22 cellular contexts compared by ENCODE assay signal in the genomic region with DNA sequence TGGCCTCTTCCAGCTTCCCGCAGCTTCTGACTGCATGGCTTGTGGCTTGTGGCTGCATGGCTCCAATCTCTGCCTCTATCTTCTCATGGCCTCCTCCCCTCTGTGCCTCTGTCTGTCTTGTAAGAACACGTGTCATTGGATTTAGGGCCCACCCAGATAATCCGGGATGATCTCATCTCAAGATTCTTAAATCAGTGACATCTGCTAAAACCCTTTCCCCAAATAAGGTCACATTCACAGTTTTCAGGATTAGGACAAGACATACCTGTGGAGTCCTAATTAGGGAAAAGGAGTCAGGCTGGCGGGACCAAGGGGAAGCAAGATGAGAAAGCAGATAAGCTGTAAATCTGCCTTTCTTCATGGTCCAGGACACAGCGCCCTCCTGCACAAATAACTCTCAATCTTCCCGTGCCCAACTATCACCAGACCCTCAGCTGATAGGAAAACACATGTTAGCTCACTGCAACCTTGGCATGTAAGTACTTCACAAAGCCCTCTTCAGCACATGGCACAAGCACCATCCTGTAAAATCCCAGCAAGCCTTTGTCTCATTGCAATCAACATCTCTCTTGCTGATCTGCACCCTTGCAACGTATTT.
DNase-seq lines count a peak whose midpoint lies in the region; ATAC-seq and TF ChIP-seq lines count a peak whose summit lies in the region.
"Had no signal": no experiment of that assay in that cellular context is flagged by ENCODE, and none has a peak within 500 bp of the region (broad histone marks: within the 10 kb centered on the region; RNA-seq: fewer than 3 reads in every experiment).

No MANE protein-coding gene starts in this region.

- no peak overlapping the region for H3K4me3 Mint-ChIP-seq in WTC11
- H3K4me3 Mint-ChIP-seq: IgD-negative memory B cell; naive B cell; stimulated activated naive B cell treated with anti-CD40 and anti-IgM and Interleukin-4, amounts not matched to agents 10 μg/mL and 1 μg/mL and 100 μg/mL, for 72 hours had no signal

- POLR2A ChIA-PET in WTC11 (lab: Charles Lee): no interaction called here

- H2AFZ ChIP-seq in hepatocyte: no peak overlapping the region

- peaks cover 2% of the 10 kb centered on the region; the same call in 1 of the 2 replicates for H3K4me1 Mint-ChIP-seq in WTC11

- H4K20me1 ChIP-seq in hepatocyte (ENCODE audit: insufficient read depth, poor library complexity, severe bottlenecking): no peaks in the 10 kb centered on the region

- 71% methylated on average over 7 of the region's 7 CpGs for WGBS in hepatocyte (ENCODE audit: low lambda C conversion rate, missing lambda C conversion rate)

- ATAC-seq in WTC11: no peak
- no peak for ATAC-seq in gastrocnemius medialis
- ATAC-seq: left lung; stimulated activated naive B cell treated with anti-CD40 and anti-IgM and Interleukin-4, amounts not matched to agents 10 μg/mL and 1 μg/mL and 100 μg/mL, for 72 hours had no signal

- TF ChIP-seq POLR2A in gastrocnemius medialis (IDR thresholded peaks at IDR 0.05): no peak

- TF ChIP-seq CTCF in WTC11 (IDR thresholded peaks at IDR 0.05) (no peak), hepatocyte (IDR thresholded peaks at IDR 0.05; ENCODE audit: poor library complexity) (no peak), gastrocnemius medialis (IDR thresholded peaks at IDR 0.05 in 4 of 5, conservative IDR thresholded peaks at IDR 0.05 in 1 of 5) (no peak)

- no peak overlapping the region for H3K4me2 ChIP-seq in hepatocyte

- CTCF ChIA-PET in WTC11 (lab: Charles Lee): interaction anchor here (4.0 kb wide), 1 partner anchor 81 kb away, joined by 18 read pairs; no protein-coding TSS in a partner anchor

- no peaks in the 10 kb centered on the region for H3K36me3 Mint-ChIP-seq in WTC11
- H3K36me3 Mint-ChIP-seq: naive B cell had no signal

- in situ Hi-C loops in gastrocnemius medialis (cut with MboI; ENCODE audit: low sequenced_read_pairs in 4 of 4): loop anchor here in 2 of 4 donors (5.0 to 10.0 kb wide), 3 partner anchors 67 to 70 kb away; no protein-coding TSS in a partner anchor

- intact Hi-C loops in gastrocnemius medialis (cut with DNase I; ENCODE audit: low total_unique reads): loop anchor here (5.0 kb wide), 1 partner anchor 133 kb away; no protein-coding TSS in a partner anchor

- no peaks in the 10 kb centered on the region for H3K9me3 Mint-ChIP-seq in WTC11
- H3K9me3 Mint-ChIP-seq: IgD-negative memory B cell, naive B cell had no signal

- no peaks in the 10 kb centered on the region for H3K9me2 ChIP-seq in hepatocyte (replicated peaks; ENCODE audit: insufficient read depth)

- H3K27me3 ChIP-seq in hepatocyte (no peaks in the 10 kb centered on the region), gastrocnemius medialis (no peaks in the 10 kb centered on the region)
- H3K27me3 ChIP-seq: adrenal gland, left lung had no signal

- H3K27me3 Mint-ChIP-seq in WTC11 (ENCODE audit: low read depth): no peaks in the 10 kb centered on the region
- H3K27me3 Mint-ChIP-seq: IgD-negative memory B cell; naive B cell; stimulated activated naive B cell treated with anti-CD40 and anti-IgM and Interleukin-4, amounts not matched to agents 10 μg/mL and 1 μg/mL and 100 μg/mL, for 72 hours had no signal

- peaks cover 46% of the 10 kb centered on the region for H3K4me1 ChIP-seq in hepatocyte (ENCODE audit: insufficient read depth)
- peaks cover 38 to 42% of the 10 kb centered on the region in 2 donors for H3K4me1 ChIP-seq in gastrocnemius medialis
- H3K4me1 ChIP-seq: Caco-2, prostate gland had no signal

- H3K27ac Mint-ChIP-seq in WTC11: 0 out of 2 replicates have a peak overlapping the region, but pooled peaks have one; percentile 19
- H3K27ac Mint-ChIP-seq: stimulated activated naive B cell treated with anti-CD40 and anti-IgM and Interleukin-4, amounts not matched to agents 10 μg/mL and 1 μg/mL and 100 μg/mL, for 72 hours had no signal

- DNase-seq in DMS 273 (lab: John Stamatoyannopoulos, UW; ENCODE audit: unreplicated experiment): peak; percentile 43
- DNase-seq in WTC11 (ENCODE audit: low spot score): no peak
- no peak for DNase-seq in hepatocyte (ENCODE audit: low spot score)
- DNase-seq in gastrocnemius medialis: no peak
- DNase-seq in NCI-H510A treated with DMSO at 0.1 percent for 48 hours (lab: John Stamatoyannopoulos, UW): no peak
- DNase-seq in NCI-H146 (lab: John Stamatoyannopoulos, UW): no peak
- no peak for DNase-seq in stimulated activated CD8-positive, alpha-beta memory T cell treated with anti-CD3 and anti-CD28 coated beads, Interleukin-4, amount 100 ng/mL, for 48 hours
- DNase-seq in AG08395 (ENCODE audit: low spot score): no peak
- DNase-seq: adrenal gland; Caco-2; effector memory CD4-positive, alpha-beta T cell; foreskin fibroblast; left lung; naive B cell; NCI-H1930; NCI-H446 treated with DMSO at 0.1 percent for 48 hours; stimulated activated naive B cell treated with anti-CD40 and anti-IgM and Interleukin-4, amounts not matched to agents 10 μg/mL and 1 μg/mL and 100 μg/mL, for 72 hours; T1000 had no signal

- H3K27ac ChIP-seq in hepatocyte: peak overlapping the region; percentile 76
- peak overlapping the region; percentile 89 to 94 (median 92) for H3K27ac ChIP-seq in gastrocnemius medialis
- H3K27ac ChIP-seq: HL-60, left lung, SK-N-MC had no signal

- peaks cover 5% of the 10 kb centered on the region for H3K79me2 ChIP-seq in hepatocyte

- H3K4me3 ChIP-seq in hepatocyte (no peak overlapping the region), gastrocnemius medialis (no peak overlapping the region)
- H3K4me3 ChIP-seq: adrenal gland, left lung, prostate gland, SK-N-MC had no signal

- H3K9me3 ChIP-seq in hepatocyte (ENCODE audit: low read depth): no peaks in the 10 kb centered on the region
- H3K9me3 ChIP-seq in gastrocnemius medialis: no peaks in the 10 kb centered on the region
- H3K9me3 ChIP-seq: adrenal gland, Caco-2, left lung, prostate gland had no signal

- H3K36me3 ChIP-seq in hepatocyte (replicated peaks; ENCODE audit: insufficient read depth, low read depth) (no peaks in the 10 kb centered on the region), gastrocnemius medialis (no peaks in the 10 kb centered on the region)
- H3K36me3 ChIP-seq: adrenal gland, left lung, prostate gland had no signal

TF ChIP-seq in WTC11, 78 proteins besides CTCF, POLR2A, EP300 and RAD21 (continues in another document):
- TF ChIP-seq, protein P1, sequence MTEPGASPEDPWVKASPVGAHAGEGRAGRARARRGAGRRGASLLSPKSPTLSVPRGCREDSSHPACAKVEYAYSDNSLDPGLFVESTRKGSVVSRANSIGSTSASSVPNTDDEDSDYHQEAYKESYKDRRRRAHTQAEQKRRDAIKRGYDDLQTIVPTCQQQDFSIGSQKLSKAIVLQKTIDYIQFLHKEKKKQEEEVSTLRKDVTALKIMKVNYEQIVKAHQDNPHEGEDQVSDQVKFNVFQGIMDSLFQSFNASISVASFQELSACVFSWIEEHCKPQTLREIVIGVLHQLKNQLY (CRISPR knock-in tag; IDR thresholded peaks at IDR 0.05): no peak
- TF ChIP-seq TEAD1 (CRISPR knock-in tag; IDR thresholded peaks at IDR 0.05) (no peak), USF1 (CRISPR knock-in tag; IDR thresholded peaks at IDR 0.05) (no peak), SMAD3 (CRISPR knock-in tag; IDR thresholded peaks at IDR 0.05; ENCODE audit: borderline replicate concordance) (no peak), TCF7 (CRISPR knock-in tag; IDR thresholded peaks at IDR 0.05; ENCODE audit: low read depth) (no peak)
- TF ChIP-seq, protein P2, sequence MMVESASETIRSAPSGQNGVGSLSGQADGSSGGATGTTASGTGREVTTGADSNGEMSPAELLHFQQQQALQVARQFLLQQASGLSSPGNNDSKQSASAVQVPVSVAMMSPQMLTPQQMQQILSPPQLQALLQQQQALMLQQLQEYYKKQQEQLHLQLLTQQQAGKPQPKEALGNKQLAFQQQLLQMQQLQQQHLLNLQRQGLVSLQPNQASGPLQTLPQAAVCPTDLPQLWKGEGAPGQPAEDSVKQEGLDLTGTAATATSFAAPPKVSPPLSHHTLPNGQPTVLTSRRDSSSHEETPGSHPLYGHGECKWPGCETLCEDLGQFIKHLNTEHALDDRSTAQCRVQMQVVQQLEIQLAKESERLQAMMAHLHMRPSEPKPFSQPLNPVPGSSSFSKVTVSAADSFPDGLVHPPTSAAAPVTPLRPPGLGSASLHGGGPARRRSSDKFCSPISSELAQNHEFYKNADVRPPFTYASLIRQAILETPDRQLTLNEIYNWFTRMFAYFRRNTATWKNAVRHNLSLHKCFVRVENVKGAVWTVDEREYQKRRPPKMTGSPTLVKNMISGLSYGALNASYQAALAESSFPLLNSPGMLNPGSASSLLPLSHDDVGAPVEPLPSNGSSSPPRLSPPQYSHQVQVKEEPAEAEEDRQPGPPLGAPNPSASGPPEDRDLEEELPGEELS (CRISPR knock-in tag; IDR thresholded peaks at IDR 0.05): no peak
- TF ChIP-seq, protein P3, sequence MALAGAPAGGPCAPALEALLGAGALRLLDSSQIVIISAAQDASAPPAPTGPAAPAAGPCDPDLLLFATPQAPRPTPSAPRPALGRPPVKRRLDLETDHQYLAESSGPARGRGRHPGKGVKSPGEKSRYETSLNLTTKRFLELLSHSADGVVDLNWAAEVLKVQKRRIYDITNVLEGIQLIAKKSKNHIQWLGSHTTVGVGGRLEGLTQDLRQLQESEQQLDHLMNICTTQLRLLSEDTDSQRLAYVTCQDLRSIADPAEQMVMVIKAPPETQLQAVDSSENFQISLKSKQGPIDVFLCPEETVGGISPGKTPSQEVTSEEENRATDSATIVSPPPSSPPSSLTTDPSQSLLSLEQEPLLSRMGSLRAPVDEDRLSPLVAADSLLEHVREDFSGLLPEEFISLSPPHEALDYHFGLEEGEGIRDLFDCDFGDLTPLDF (CRISPR knock-in tag; IDR thresholded peaks at IDR 0.05): no peak
- TF ChIP-seq, protein P4, sequence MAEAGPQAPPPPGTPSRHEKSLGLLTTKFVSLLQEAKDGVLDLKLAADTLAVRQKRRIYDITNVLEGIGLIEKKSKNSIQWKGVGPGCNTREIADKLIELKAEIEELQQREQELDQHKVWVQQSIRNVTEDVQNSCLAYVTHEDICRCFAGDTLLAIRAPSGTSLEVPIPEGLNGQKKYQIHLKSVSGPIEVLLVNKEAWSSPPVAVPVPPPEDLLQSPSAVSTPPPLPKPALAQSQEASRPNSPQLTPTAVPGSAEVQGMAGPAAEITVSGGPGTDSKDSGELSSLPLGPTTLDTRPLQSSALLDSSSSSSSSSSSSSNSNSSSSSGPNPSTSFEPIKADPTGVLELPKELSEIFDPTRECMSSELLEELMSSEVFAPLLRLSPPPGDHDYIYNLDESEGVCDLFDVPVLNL (CRISPR knock-in tag; IDR thresholded peaks at IDR 0.05; ENCODE audit: borderline replicate concordance, low read depth): no peak
